Comparison of ENCODE assay signal across 2 cellular contexts in genomic region chr6:119126140-119126539, GRCh38.
A peak's percentile ranks its signal among the peaks of the same experiment; 100 is the strongest.
TF ChIP-seq lines count a peak whose summit lies in the region.

No MANE protein-coding gene starts in this region.

TF ChIP-seq in HepG2, 621 proteins besides CTCF, POLR2A, EP300 and RAD21:
- TF ChIP-seq NFIB (CRISPR knock-in tag; IDR thresholded peaks at IDR 0.05; ENCODE audit: borderline replicate concordance) (0 out of 2 replicates have a peak, but pooled peaks have one; percentile 48), ZNF121 (CRISPR knock-in tag; IDR thresholded peaks at IDR 0.05) (no peak)

TF ChIP-seq in H1, 55 proteins besides CTCF, POLR2A, EP300 and RAD21:
- TF ChIP-seq KDM1A (IDR thresholded peaks at IDR 0.05; ENCODE audit: borderline replicate concordance, low read length) (0 out of 2 replicates have a peak, but pooled peaks have one; percentile 14), CREB1 (IDR thresholded peaks at IDR 0.05) (no peak), MAFK (IDR thresholded peaks at IDR 0.05; ENCODE audit: low read depth, low read length) (no peak), CBX8 (IDR thresholded peaks at IDR 0.05; ENCODE audit: borderline replicate concordance, low read depth, low read length) (no peak)
